Comparison of ENCODE assay signal across 8 cellular contexts in the genomic region with DNA sequence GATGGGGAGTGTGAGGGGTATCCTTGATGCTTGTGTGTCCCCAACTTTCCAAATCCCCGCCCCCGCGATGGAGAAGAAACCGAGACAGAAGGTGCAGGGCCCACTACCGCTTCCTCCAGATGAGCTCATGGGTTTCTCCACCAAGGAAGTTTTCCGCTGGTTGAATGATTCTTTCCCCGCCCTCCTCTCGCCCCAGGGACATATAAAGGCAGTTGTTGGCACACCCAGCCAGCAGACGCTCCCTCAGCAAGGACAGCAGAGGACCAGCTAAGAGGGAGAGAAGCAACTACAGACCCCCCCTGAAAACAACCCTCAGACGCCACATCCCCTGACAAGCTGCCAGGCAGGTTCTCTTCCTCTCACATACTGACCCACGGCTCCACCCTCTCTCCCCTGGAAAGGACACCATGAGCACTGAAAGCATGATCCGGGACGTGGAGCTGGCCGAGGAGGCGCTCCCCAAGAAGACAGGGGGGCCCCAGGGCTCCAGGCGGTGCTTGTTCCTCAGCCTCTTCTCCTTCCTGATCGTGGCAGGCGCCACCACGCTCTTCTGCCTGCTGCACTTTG. TPM values are rescaled to one million over a fixed set of nuclear protein-coding genes. Genes with fewer than 3 reads are reported as not detected.
DNase-seq lines count a peak whose midpoint lies in the region; ATAC-seq lines count a peak whose summit lies in the region.

A gene (plus strand): TSS at position 231 of the 567 bp plus-strand sequence. CDS start 177 bp downstream, at position 408.

- ATAC-seq in left ventricle myocardium superior: peak; percentile 69
- no peak for ATAC-seq in GM19328 (IDR thresholded peaks at IDR 0.05; ENCODE audit: unreplicated experiment)

- intact Hi-C loops in left ventricle myocardium superior (cut with micrococcal nuclease): no loop called here

- DNase-seq in DMS79 treated with DMSO at 0.1 percent for 48 hours (lab: John Stamatoyannopoulos, UW) (peak; percentile 6), DMS79 (lab: John Stamatoyannopoulos, UW) (no peak), activated T-cell treated with anti-CD3 and anti-CD28 coated beads for 24 hours (ENCODE audit: low read depth) (peak; percentile 85), left ventricle myocardium superior (peak; percentile 57), OCI-M1 (lab: John Stamatoyannopoulos, UW) (no peak), NCI-H345 (lab: John Stamatoyannopoulos, UW) (no peak)
- DNase-seq in stimulated activated CD4-positive, alpha-beta T cell treated with anti-CD3 and anti-CD28 coated beads, Interleukin-4, amount 100 ng/mL, for 48 hours (ENCODE audit: low read depth in 2 of 2): peak; percentile 76 to 83

RNA-seq across cellular contexts. Expression of the gene that starts here (rescaled TPM):
- 0.35 TPM for total RNA-seq in left ventricle myocardium superior

Comparison
In these comparisons a context has a peak if more than half of its experiments do, and no peak if none do; other contexts are left out.
1. DNase-seq: peak in DMS79 treated with DMSO at 0.1 percent for 48 hours (single experiment), activated T-cell treated with anti-CD3 and anti-CD28 coated beads for 24 hours (single experiment) and stimulated activated CD4-positive, alpha-beta T cell treated with anti-CD3 and anti-CD28 coated beads, Interleukin-4, amount 100 ng/mL, for 48 hours (2 of 2); none in DMS79 (single experiment), OCI-M1 (single experiment) and NCI-H345 (single experiment).
2. Peak in DNase-seq and ATAC-seq in left ventricle myocardium superior; RNA of the gene not detected or under 1 TPM.